14 cellular contexts compared by ENCODE assay signal in the genomic region with DNA sequence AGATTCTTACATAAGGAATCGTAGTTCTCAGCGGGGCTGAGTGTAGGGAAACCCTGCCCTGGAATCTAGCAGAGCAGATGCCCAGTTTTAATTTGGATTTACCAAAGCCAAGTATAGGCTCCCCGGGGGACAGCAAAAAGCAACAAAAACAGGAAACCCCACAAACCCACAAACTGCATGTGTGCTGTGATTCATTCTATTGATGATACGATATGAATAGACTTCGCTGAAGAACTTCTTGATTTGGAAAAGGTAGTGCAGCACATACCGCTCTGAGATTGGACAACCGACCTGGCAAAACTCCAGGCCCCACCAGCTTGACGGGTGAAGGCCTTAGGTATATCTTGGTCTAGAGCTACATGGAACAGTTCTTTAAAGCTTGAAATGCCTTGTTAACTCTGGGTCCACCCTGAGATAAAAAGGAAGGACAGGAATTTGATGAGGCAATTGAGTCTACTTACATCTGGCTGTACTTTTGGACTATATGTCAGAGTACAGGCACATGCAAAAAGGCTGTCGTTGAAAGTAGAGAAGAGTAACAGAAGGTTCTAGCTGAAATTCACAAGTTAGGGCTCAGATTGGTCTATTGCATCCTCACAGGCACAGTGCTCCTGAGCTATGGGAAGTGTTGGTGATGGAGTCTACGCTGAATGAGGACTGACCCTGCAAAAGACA. TPM values are rescaled to one million over a fixed set of nuclear protein-coding genes. Genes with fewer than 3 reads are reported as not detected.
DNase-seq lines count a peak whose midpoint lies in the region; TF ChIP-seq lines count a peak whose summit lies in the region.
"Had no signal": no experiment of that assay in that cellular context is flagged by ENCODE, and none has a peak within 500 bp of the region (broad histone marks: within the 10 kb centered on the region; RNA-seq: fewer than 3 reads in every experiment).

No MANE protein-coding gene starts in this region.

- peak overlapping the region in 9 of 11 experiments; percentile 15 to 68 (median 51); a peak in 15 of 22 replicates for H3K27ac ChIP-seq in BLaER1 treated with 17β-estradiol and CSF1 and Interleukin-3, amounts not matched to agents 10 nM and 100 nM

- peak overlapping the region; percentile 60 to 89 (median 79) for H3K4me2 ChIP-seq in BLaER1 treated with 17β-estradiol and CSF1 and Interleukin-3, amounts not matched to agents 10 nM and 100 nM

- H4K20me1 ChIP-seq in BLaER1 treated with 17β-estradiol and CSF1 and Interleukin-3, amounts not matched to agents 10 nM and 100 nM = no peaks in the 10 kb centered on the region; a peak in 1 of 22 replicates

- TF ChIP-seq CTCF in cardiac fibroblast (IDR thresholded peaks at IDR 0.05; ENCODE audit: low read depth, low read length) = no peak

- peaks cover 19 to 27% (median 23%) of the 10 kb centered on the region in 10 experiments for H3K4me1 ChIP-seq in BLaER1 treated with 17β-estradiol and CSF1 and Interleukin-3, amounts not matched to agents 10 nM and 100 nM

- peak overlapping the region in 9 of 11 experiments; percentile 17 to 51 (median 30); a peak in 13 of 22 replicates for H3K9ac ChIP-seq in BLaER1 treated with 17β-estradiol and CSF1 and Interleukin-3, amounts not matched to agents 10 nM and 100 nM

- DNase-seq in HT1080 (ENCODE audit: low read depth) = peak; percentile 51
- peak; percentile 73 to 89 for DNase-seq in cardiac fibroblast (ENCODE audit: low read depth in 2 of 2)
- peak; percentile 49 for DNase-seq in myocyte (ENCODE audit: low read depth)
- DNase-seq in ecto neural progenitor cell (ENCODE audit: low spot score) = no peak
- no peak for DNase-seq in NCI-H446 (lab: John Stamatoyannopoulos, UW)
- DNase-seq in NCI-H146 treated with DMSO at 0.1 percent for 48 hours (lab: John Stamatoyannopoulos, UW; ENCODE audit: unreplicated experiment) = no peak
- DNase-seq: activated CD4-positive, CD25-positive, alpha-beta regulatory T cell; aorta; glutamatergic neuron; kidney glomerular epithelial cell; stimulated activated CD4-positive, alpha-beta T cell treated with anti-CD3 and anti-CD28 coated beads, Interleukin-2, amount 100 ng/mL, for 24 hours had no signal

- peak overlapping the region in 1 of 10 experiments; percentile 14; a peak in 3 of 20 replicates for H3K4me3 ChIP-seq in BLaER1 treated with 17β-estradiol and CSF1 and Interleukin-3, amounts not matched to agents 10 nM and 100 nM
- no peak overlapping the region for H3K4me3 ChIP-seq in cardiac fibroblast (replicated peaks in 1 of 2; ENCODE audit: low read depth in 2 of 2, low read length in 2 of 2)

- no peaks in the 10 kb centered on the region for H3K9me3 ChIP-seq in BLaER1 treated with 17β-estradiol and CSF1 and Interleukin-3, amounts not matched to agents 10 nM and 100 nM (replicated peaks in 1 of 11)

- no peaks in the 10 kb centered on the region for H3K36me3 ChIP-seq in BLaER1 treated with 17β-estradiol and CSF1 and Interleukin-3, amounts not matched to agents 10 nM and 100 nM

- H3K27me3 ChIP-seq in BLaER1 treated with 17β-estradiol and CSF1 and Interleukin-3, amounts not matched to agents 10 nM and 100 nM = no peaks in the 10 kb centered on the region

RNA-seq across cellular contexts. Expression of gene STRA8, which starts 49.1 kb away (rescaled TPM):
- not detected in 2 replicates for total RNA-seq in HT1080 (2014; rRNA removed; shearing (Covaris generic))
- not detected in 2 replicates for polyA plus RNA-seq in HT1080 (2015; cell fraction: cytosol; rRNA removed)
- polyA plus RNA-seq in HT1080 (2015; cell fraction: nucleus; rRNA removed) = not detected in 2 replicates
- total RNA-seq in myocyte = not detected in 2 replicates
- not detected for polyA plus RNA-seq in myocyte (2012)
- total RNA-seq: aorta, NCI-H460, pulmonary artery endothelial cell had no signal
- polyA plus RNA-seq: aorta had no signal

Comparison
In these comparisons a context has a peak if more than half of its experiments do, and no peak if none do; other contexts are left out.
1. DNase-seq: peak in HT1080 (single experiment), cardiac fibroblast (2 of 2) and myocyte (single experiment); none in ecto neural progenitor cell (single experiment), NCI-H446 (0 of 2) and NCI-H146 treated with DMSO at 0.1 percent for 48 hours (single experiment).